Comparison of ENCODE assay signal across 1 cellular context in genomic region chr18:24552218-24552617, GRCh38.
TF ChIP-seq lines count a peak whose summit lies in the region.

No MANE protein-coding gene starts in this region.

TF ChIP-seq in GM23338, 12 proteins besides CTCF, POLR2A, EP300 and RAD21 (continued from another document):
- TF ChIP-seq ETS1 (IDR thresholded peaks at IDR 0.05), result no peak
